Comparison of ENCODE assay signal across 10 cellular contexts in the genomic region with DNA sequence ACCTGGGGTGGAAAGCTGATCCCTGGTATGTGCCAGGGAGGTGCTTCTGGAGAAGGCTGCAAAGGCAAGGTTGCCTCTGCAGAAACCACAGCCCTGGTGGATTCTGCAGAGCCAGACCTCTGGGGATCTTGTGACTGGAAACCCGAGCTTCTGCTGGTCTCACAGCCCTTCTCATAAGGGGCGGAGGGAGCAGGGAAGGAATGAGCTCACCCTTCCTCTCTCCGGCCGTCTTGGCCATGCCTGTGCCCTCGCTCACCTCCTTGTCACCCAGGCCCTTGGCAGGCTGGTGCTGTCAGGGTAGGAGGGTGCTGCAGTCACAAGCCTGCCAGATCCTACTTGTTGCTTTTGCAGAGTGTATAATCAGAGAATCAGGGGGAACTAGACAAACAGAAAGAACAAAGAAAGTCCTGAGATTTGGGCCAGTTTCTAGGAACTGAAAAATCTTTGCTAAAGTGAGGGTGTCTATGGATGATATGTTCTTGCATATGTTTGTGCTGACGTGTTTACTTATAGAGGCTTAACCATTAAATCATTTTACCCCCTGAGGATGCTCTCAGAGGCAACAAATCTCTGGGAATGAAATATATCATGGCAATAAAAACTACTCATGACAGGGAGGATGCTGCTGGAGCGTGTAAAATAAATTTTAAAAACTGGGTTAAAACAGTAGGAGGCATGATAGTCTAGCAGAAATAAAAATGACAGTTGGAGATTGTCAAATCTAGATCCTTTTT.
DNase-seq lines count a peak whose midpoint lies in the region; ATAC-seq, FAIRE-seq and TF ChIP-seq lines count a peak whose summit lies in the region.
"Had no signal": no experiment of that assay in that cellular context is flagged by ENCODE, and none has a peak within 500 bp of the region (broad histone marks: within the 10 kb centered on the region; RNA-seq: fewer than 3 reads in every experiment).

No MANE protein-coding gene starts in this region.

- peak; percentile 84 for DNase-seq in H54 (ENCODE audit: insufficient read length, low spot score)
- peak; percentile 22 to 40 for DNase-seq in SJCRH30
- DNase-seq in heart left ventricle = peak in 1 of 5 donors; percentile 64
- peak; percentile 48 for DNase-seq in skeletal muscle cell (ENCODE audit: low read depth)
- no peak for DNase-seq in T-helper 2 cell
- no peak for DNase-seq in Ammon's horn (ENCODE audit: low spot score)
- DNase-seq: dorsolateral prefrontal cortex, stomach had no signal

- no peak overlapping the region for H3K4me3 ChIP-seq in SJCRH30
- H3K4me3 ChIP-seq in heart left ventricle = no peak overlapping the region
- H3K4me3 ChIP-seq in skeletal muscle cell (ENCODE audit: low read depth, low read length) = no peak overlapping the region
- H3K4me3 ChIP-seq: dorsolateral prefrontal cortex, stomach had no signal

- H3K36me3 ChIP-seq in SJCRH30 (no peaks in the 10 kb centered on the region), heart left ventricle (no peaks in the 10 kb centered on the region)
- H3K36me3 ChIP-seq: stomach had no signal

- H3K27ac ChIP-seq in SJCRH30 (no peak overlapping the region), heart left ventricle (no peak overlapping the region)
- H3K27ac ChIP-seq: dorsolateral prefrontal cortex, stomach had no signal

- intact Hi-C loops in heart left ventricle (cut with DNase I) = no loop called here

- ATAC-seq in heart left ventricle (peak in 3 of 4 donors; percentile 59 to 71 (median 59)), GM19397 (IDR thresholded peaks at IDR 0.05; ENCODE audit: unreplicated experiment) (no peak), HG02588 (IDR thresholded peaks at IDR 0.05; ENCODE audit: unreplicated experiment) (no peak)

- WGBS in heart left ventricle, 4 donors = 27 to 38% (median 33%) methylated on average over 7 of the region's 7 CpGs

- H3K27me3 ChIP-seq in SJCRH30 (no peaks in the 10 kb centered on the region), heart left ventricle (no peaks in the 10 kb centered on the region)
- H3K27me3 ChIP-seq: stomach had no signal

- H3K4me1 ChIP-seq in SJCRH30 = no peaks in the 10 kb centered on the region
- peaks cover 0 to 8% (median 0%) of the 10 kb centered on the region in 12 donors for H3K4me1 ChIP-seq in heart left ventricle

- peak in 2 of 12 donors; percentile 5 to 9 for TF ChIP-seq CTCF in heart left ventricle (IDR thresholded peaks at IDR 0.05)

- FAIRE-seq in H54 (lab: Jason Lieb, UNC) = peak; percentile 95

- H3K9me3 ChIP-seq in SJCRH30 (replicated peaks) (no peaks in the 10 kb centered on the region), heart left ventricle (peaks cover 0 to 3% (median 0%) of the 10 kb centered on the region in 12 donors)

- no peak for TF ChIP-seq POLR2A in H54 (IDR thresholded peaks at IDR 0.05; ENCODE audit: low read depth, low read length)
- TF ChIP-seq POLR2A in heart left ventricle (IDR thresholded peaks at IDR 0.05) = no peak

Comparison
In these comparisons a context has a peak if more than half of its experiments do, and no peak if none do; other contexts are left out.
1. DNase-seq: peak in H54 (single experiment), SJCRH30 (2 of 2) and skeletal muscle cell (single experiment); none in T-helper 2 cell (0 of 5) and Ammon's horn (single experiment).
2. ATAC-seq: peak in heart left ventricle (3 of 4); none in GM19397 (single experiment) and HG02588 (single experiment).